In genomic region chr10:30747633-30748032, GRCh38 we compare ENCODE assay signal across 11 cellular contexts.
DNase-seq lines count a peak whose midpoint lies in the region; TF ChIP-seq lines count a peak whose summit lies in the region.
"Had no signal": no experiment of that assay in that cellular context is flagged by ENCODE, and none has a peak within 500 bp of the region (broad histone marks: within the 10 kb centered on the region; RNA-seq: fewer than 3 reads in every experiment).

No MANE protein-coding gene starts in this region.

- no peak overlapping the region for H3K27ac Mint-ChIP-seq in endothelial cell (ENCODE audit: unreplicated experiment)

- no peak overlapping the region for H3K4me3 ChIP-seq in epithelial cell of esophagus (ENCODE audit: low read length)
- H3K4me3 ChIP-seq: Peyer's patch, psoas muscle had no signal

- no peaks in the 10 kb centered on the region for H3K36me3 Mint-ChIP-seq in endothelial cell (ENCODE audit: low read depth, unreplicated experiment)

- DNase-seq in activated naive CD4-positive, alpha-beta T cell treated with Interleukin-2 at 50 U/mL for 16 hours, result peak; percentile 64
- DNase-seq in activated naive CD4-positive, alpha-beta T cell treated with anti-CD3 and anti-CD28 coated beads, Interleukin-2, amount 50 U/mL, for 16 hours, result no peak
- peak; percentile 11 for DNase-seq in activated CD4-positive, CD25-positive, alpha-beta regulatory T cell treated with anti-CD3 and anti-CD28 coated beads, Interleukin-2, amount 50 U/mL, for 16 hours (ENCODE audit: low read depth, low spot score)
- DNase-seq in epithelial cell of esophagus (ENCODE audit: low read depth) (peak; percentile 20), MV-4-11 (lab: John Stamatoyannopoulos, UW) (no peak), endothelial cell (ENCODE audit: low spot score) (no peak), DMS79 treated with DMSO at 0.1 percent for 48 hours (lab: John Stamatoyannopoulos, UW) (no peak)
- DNase-seq in stimulated activated CD8-positive, alpha-beta memory T cell treated with anti-CD3 and anti-CD28 coated beads, Interleukin-2, amount 100 ng/mL, for 48 hours (ENCODE audit: low read depth in 2 of 2), result peak; percentile 17 to 20
- DNase-seq: NCI-H1417 treated with DMSO at 0.1 percent for 48 hours, Peyer's patch, psoas muscle had no signal

- H3K4me3 Mint-ChIP-seq in endothelial cell (ENCODE audit: unreplicated experiment), result no peak overlapping the region

- H3K4me1 Mint-ChIP-seq in endothelial cell (ENCODE audit: unreplicated experiment), result peaks cover 3% of the 10 kb centered on the region

- no peak for TF ChIP-seq CTCF in epithelial cell of esophagus (IDR thresholded peaks at IDR 0.05; ENCODE audit: insufficient read depth, low read depth, low read length, missing control alignments)
- no peak for TF ChIP-seq CTCF in endothelial cell (IDR thresholded peaks at IDR 0.05; ENCODE audit: unreplicated experiment)

- H3K9me3 Mint-ChIP-seq in endothelial cell (ENCODE audit: unreplicated experiment), result no peaks in the 10 kb centered on the region

- H3K27me3 Mint-ChIP-seq in endothelial cell (ENCODE audit: unreplicated experiment), result peaks cover 4% of the 10 kb centered on the region

Comparison
In these comparisons a context has a peak if more than half of its experiments do, and no peak if none do; other contexts are left out.
1. DNase-seq: peak in activated naive CD4-positive, alpha-beta T cell treated with Interleukin-2 at 50 U/mL for 16 hours (single experiment), activated CD4-positive, CD25-positive, alpha-beta regulatory T cell treated with anti-CD3 and anti-CD28 coated beads, Interleukin-2, amount 50 U/mL, for 16 hours (single experiment), epithelial cell of esophagus (single experiment) and stimulated activated CD8-positive, alpha-beta memory T cell treated with anti-CD3 and anti-CD28 coated beads, Interleukin-2, amount 100 ng/mL, for 48 hours (2 of 2); none in activated naive CD4-positive, alpha-beta T cell treated with anti-CD3 and anti-CD28 coated beads, Interleukin-2, amount 50 U/mL, for 16 hours (single experiment), MV-4-11 (single experiment), endothelial cell (single experiment) and DMS79 treated with DMSO at 0.1 percent for 48 hours (single experiment).